8 cellular contexts compared by ENCODE assay signal in the genomic region with DNA sequence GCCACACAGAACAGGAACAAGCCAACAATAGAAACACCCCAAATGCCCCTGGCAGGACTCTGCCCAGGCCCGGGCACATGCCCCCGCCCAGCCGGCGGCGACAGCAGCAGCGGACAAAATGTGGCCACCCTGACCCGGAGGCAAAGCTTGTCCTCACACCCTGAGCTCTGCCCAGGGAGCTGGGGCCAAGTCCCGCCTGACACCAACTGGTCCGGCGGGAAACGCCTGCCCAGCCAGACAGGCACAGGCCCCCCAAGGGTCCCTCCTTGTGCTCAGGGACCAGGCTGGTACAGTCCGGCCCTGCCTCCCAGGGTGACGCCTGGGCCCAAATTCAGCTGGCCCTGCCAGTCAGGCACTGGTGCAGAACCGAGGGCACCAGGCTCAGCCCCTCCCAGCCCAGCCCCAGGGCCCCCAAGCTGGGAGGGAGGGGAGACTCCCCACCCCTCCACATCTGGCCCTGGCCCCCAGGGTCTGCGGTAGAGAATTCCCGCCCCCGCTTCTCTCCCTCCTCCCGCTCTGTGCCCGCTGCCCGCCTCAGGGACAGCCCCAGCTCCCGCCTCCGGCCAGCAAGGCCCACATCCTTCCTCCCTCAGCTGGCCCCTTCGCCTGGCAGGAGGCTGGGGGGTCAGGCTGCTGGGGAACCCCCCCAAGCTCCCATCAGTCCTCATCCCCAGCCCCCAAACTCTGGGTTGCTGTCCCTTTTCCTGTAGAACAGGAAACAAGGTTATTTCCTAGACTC. TPM values are rescaled to one million over a fixed set of nuclear protein-coding genes. Genes with fewer than 3 reads are reported as not detected.
DNase-seq lines count a peak whose midpoint lies in the region; ATAC-seq lines count a peak whose summit lies in the region.

No MANE protein-coding gene starts in this region.

- no peaks in the 10 kb centered on the region for H3K9me3 Mint-ChIP-seq in CD8-positive, alpha-beta memory T cell

- H3K27me3 ChIP-seq in CD8-positive, alpha-beta memory T cell (ENCODE audit: insufficient read depth, low read length, poor library complexity, severe bottlenecking) = no peaks in the 10 kb centered on the region
- no peaks in the 10 kb centered on the region for H3K27me3 ChIP-seq in subcutaneous abdominal adipose tissue (ENCODE audit: control insufficient read depth in 5 of 5, insufficient read depth in 4 of 5, low read length in 5 of 5)

- H3K27ac ChIP-seq in CD8-positive, alpha-beta memory T cell (ENCODE audit: low read depth, low read length) = no peak overlapping the region
- H3K27ac ChIP-seq in KOPT-K1 (ENCODE audit: low read depth, low read length, poor library complexity, severe bottlenecking) (peak overlapping the region; percentile 70), caudate nucleus (ENCODE audit: low read depth, low read length) (peak overlapping the region; percentile 73), subcutaneous abdominal adipose tissue (ENCODE audit: low read depth, low read length) (peak overlapping the region; percentile 86)

- peak overlapping the region; percentile 37 for H3K4me3 ChIP-seq in CD8-positive, alpha-beta memory T cell (ENCODE audit: low read length)
- peak overlapping the region; percentile 40 to 85 (median 63) for H3K4me3 ChIP-seq in subcutaneous abdominal adipose tissue (ENCODE audit: low read depth in 1 of 5, low read length in 5 of 5)

- peaks cover 0 to 1% (median 0%) of the 10 kb centered on the region in 3 donors for H3K36me3 Mint-ChIP-seq in CD8-positive, alpha-beta memory T cell

- H3K36me3 ChIP-seq in CD8-positive, alpha-beta memory T cell (ENCODE audit: insufficient read depth, low read length) = no peaks in the 10 kb centered on the region
- H3K36me3 ChIP-seq in KOPT-K1 (ENCODE audit: insufficient read depth, low read length) (no peaks in the 10 kb centered on the region), subcutaneous abdominal adipose tissue (ENCODE audit: control insufficient read depth in 5 of 5, insufficient read depth in 5 of 5, low read length in 5 of 5) (peaks cover 0 to 3% (median 0%) of the 10 kb centered on the region in 5 donors)

- POLR2A ChIA-PET in CD8-positive, alpha-beta memory T cell (lab: Charles Lee) = interaction anchor here (1.0 kb wide), 1 partner anchor 33 kb away, joined by 3 read pairs; no protein-coding TSS in a partner anchor

- peaks cover 41 to 69% (median 54%) of the 10 kb centered on the region in 3 donors for H3K4me1 Mint-ChIP-seq in CD8-positive, alpha-beta memory T cell

- peak overlapping the region; percentile 63 to 94 (median 80) for H3K27ac Mint-ChIP-seq in CD8-positive, alpha-beta memory T cell

- no peak for DNase-seq in CD8-positive, alpha-beta memory T cell
- DNase-seq in caudate nucleus (lab: John Stamatoyannopoulos, UW) = peak in 50 of 61 donors; percentile 27 to 77 (median 60)
- peak; percentile 72 for DNase-seq in left kidney (ENCODE audit: low read depth, low spot score)
- no peak for DNase-seq in NCI-H82 (lab: John Stamatoyannopoulos, UW)
- DNase-seq in SKM-1 treated with dmso at 0.1 percent for 144 hours (lab: John Stamatoyannopoulos, UW; ENCODE audit: unreplicated experiment) = no peak

- no peaks in the 10 kb centered on the region for H3K9me3 ChIP-seq in CD8-positive, alpha-beta memory T cell (ENCODE audit: low read length)
- no peaks in the 10 kb centered on the region for H3K9me3 ChIP-seq in KOPT-K1 (ENCODE audit: insufficient read depth, low read length, poor library complexity, severe bottlenecking)
- no peaks in the 10 kb centered on the region for H3K9me3 ChIP-seq in subcutaneous abdominal adipose tissue (ENCODE audit: control insufficient read depth in 5 of 5, low read length in 5 of 5)

- peak overlapping the region; percentile 63 to 78 (median 69) for H3K9ac ChIP-seq in subcutaneous abdominal adipose tissue (ENCODE audit: low read length in 5 of 5)

- H3K4me3 Mint-ChIP-seq in CD8-positive, alpha-beta memory T cell = peak overlapping the region; percentile 76 to 90 (median 85)

- ATAC-seq in activated CD4-positive, CD25-positive, alpha-beta regulatory T cell treated with anti-CD3 and anti-CD28 coated beads, Interleukin-2, amount 50 U/mL, for 24 hours = no peak

- peaks cover 63% of the 10 kb centered on the region for H3K4me1 ChIP-seq in CD8-positive, alpha-beta memory T cell (ENCODE audit: insufficient read depth, low read length)
- H3K4me1 ChIP-seq in subcutaneous abdominal adipose tissue (ENCODE audit: control insufficient read depth in 5 of 5, insufficient read depth in 5 of 5, low read length in 5 of 5) = peaks cover 5 to 65% (median 56%) of the 10 kb centered on the region in 5 donors

- CTCF ChIA-PET in CD8-positive, alpha-beta memory T cell (lab: Charles Lee) = interaction anchor here (0.7 to 1.9 kb wide), 10 partner anchors 10 to 302 kb away, joined by 3 to 8 read pairs (median 4); no protein-coding TSS in a partner anchor

- H3K27me3 Mint-ChIP-seq in CD8-positive, alpha-beta memory T cell = no peaks in the 10 kb centered on the region

RNA-seq across cellular contexts. Expression of a gene that starts 2.0 kb away (rescaled TPM):
- total RNA-seq in CD8-positive, alpha-beta memory T cell = 10 to 100 TPM; 11.5 TPM
- polyA plus RNA-seq in CD8-positive, alpha-beta memory T cell = 1.9 TPM

RNA-seq across cellular contexts. Expression of a gene that starts 33.0 kb away (rescaled TPM):
- total RNA-seq in CD8-positive, alpha-beta memory T cell = 1 to 10 TPM; 1.6 to 1.8 TPM
- 49.6 TPM for polyA plus RNA-seq in CD8-positive, alpha-beta memory T cell

Comparison
In these comparisons a context has a peak if more than half of its experiments do, and no peak if none do; other contexts are left out.
1. DNase-seq: peak in caudate nucleus (50 of 61) and left kidney (single experiment); none in CD8-positive, alpha-beta memory T cell (0 of 5), NCI-H82 (single experiment) and SKM-1 treated with dmso at 0.1 percent for 144 hours (single experiment).